15 cellular contexts compared by ENCODE assay signal in the genomic region with DNA sequence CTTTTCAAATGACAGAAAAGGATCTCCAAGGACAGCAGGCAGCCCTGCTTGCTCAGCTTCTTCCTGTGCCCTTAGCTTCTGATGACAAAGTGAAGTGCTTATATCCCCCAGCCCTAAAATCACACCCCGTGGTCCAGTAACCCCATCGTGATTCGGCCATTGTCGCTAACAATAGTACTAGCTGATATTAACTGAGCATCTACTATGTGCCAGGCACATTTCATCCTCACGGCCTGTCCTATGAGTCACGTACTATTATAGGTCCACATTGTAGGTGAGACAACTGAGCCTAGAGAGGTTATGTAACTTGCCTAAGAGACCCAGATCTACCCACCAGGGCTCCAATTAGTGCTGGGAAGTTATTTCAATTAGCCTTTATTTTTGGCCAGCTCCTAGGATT. TPM values are rescaled to one million over a fixed set of nuclear protein-coding genes. Genes with fewer than 3 reads are reported as not detected.
DNase-seq lines count a peak whose midpoint lies in the region; ATAC-seq, FAIRE-seq and TF ChIP-seq lines count a peak whose summit lies in the region.
"Had no signal": no experiment of that assay in that cellular context is flagged by ENCODE, and none has a peak within 500 bp of the region (broad histone marks: within the 10 kb centered on the region; RNA-seq: fewer than 3 reads in every experiment).

No MANE protein-coding gene starts in this region.

- H3K4me1 Mint-ChIP-seq in activated T-helper 1 cell treated with anti-CD3 and anti-CD28 coated beads, Interleukin-12 subunit alpha, Interleukin-12 subunit beta, Interleukin-2, Interleukin-4 antibody, amounts not matched to agents 30 ng/mL and 10 ng/mL and 1 ng/mL, durations not matched to agents 14 hours and 24 hours and 36 hours (ENCODE audit: low read depth), result peaks cover 17% of the 10 kb centered on the region
- H3K4me1 Mint-ChIP-seq in memory B cell, result no peaks in the 10 kb centered on the region

- H3K9me3 ChIP-seq in HepG2 (ENCODE audit: low read length), result no peaks in the 10 kb centered on the region
- H3K9me3 ChIP-seq in right lobe of liver, result no peaks in the 10 kb centered on the region
- H3K9me3 ChIP-seq in esophagus muscularis mucosa, result no peaks in the 10 kb centered on the region
- H3K9me3 ChIP-seq: BE2C, HAP-1 had no signal

- peak overlapping the region; percentile 75; the same call in 1 of the 2 replicates for H3K4me2 ChIP-seq in HepG2 (ENCODE audit: low read depth, low read length)

- POLR2A ChIA-PET in HepG2 (lab: Yijun Ruan, JAX), result no interaction called here

- H3K4me3 ChIP-seq in HepG2 (replicated peaks in 1 of 3; ENCODE audit: insufficient read depth in 1 of 3, low read depth in 2 of 3, low read length in 3 of 3) (peak overlapping the region in 2 of 3 experiments; percentile 60 to 80; a peak in 1 of 6 replicates), right lobe of liver (no peak overlapping the region), esophagus muscularis mucosa (no peak overlapping the region)

- H3K27me3 ChIP-seq in HepG2 (ENCODE audit: control insufficient read depth in 1 of 2, insufficient read depth in 2 of 2, low read length in 2 of 2), result peaks cover 2 to 59% of the 10 kb centered on the region in 2 experiments; a peak in 3 of 5 replicates
- H3K27me3 ChIP-seq in right lobe of liver, result peaks cover 0 to 7% of the 10 kb centered on the region in 2 donors
- H3K27me3 ChIP-seq in esophagus muscularis mucosa, result peaks cover 0 to 32% (median 4%) of the 10 kb centered on the region in 4 donors

- H3K36me3 Mint-ChIP-seq in activated T-helper 1 cell treated with anti-CD3 and anti-CD28 coated beads, Interleukin-12 subunit alpha, Interleukin-12 subunit beta, Interleukin-2, Interleukin-4 antibody, amounts not matched to agents 30 ng/mL and 10 ng/mL and 1 ng/mL, durations not matched to agents 14 hours and 24 hours and 36 hours (ENCODE audit: low read depth), result no peaks in the 10 kb centered on the region
- no peaks in the 10 kb centered on the region for H3K36me3 Mint-ChIP-seq in memory B cell

- TF ChIP-seq RAD21 in HepG2 (CRISPR knock-in tag; IDR thresholded peaks at IDR 0.05), result no peak

- CTCF ChIA-PET in HepG2 (lab: Yijun Ruan, JAX; ENCODE audit: low intra/inter-chr PET ratio, low total read pairs), result interaction anchor here (1.9 to 2.2 kb wide), 2 partner anchors 144 to 342 kb away, joined by 13 to 21 read pairs; no protein-coding TSS in a partner anchor

- no peak overlapping the region for H3K9ac ChIP-seq in HepG2 (ENCODE audit: insufficient read depth, low read depth, low read length)

- no peaks in the 10 kb centered on the region for H3K79me2 ChIP-seq in HepG2 (ENCODE audit: insufficient read depth, low read length)

- no TSS peak for BruUV-seq in HepG2 (replicated peaks; lab: Mats Ljungman, UMichigan)

- DNase-seq in HepG2 (ENCODE audit: low spot score) (no peak), right lobe of liver (no peak), memory B cell (ENCODE audit: low spot score in 2 of 2) (no peak), C1 segment of cervical spinal cord (lab: John Stamatoyannopoulos, UW) (no peak), esophagus muscularis mucosa (ENCODE audit: extremely low spot score) (no peak), globus pallidus (ENCODE audit: low spot score) (no peak)
- no peak for DNase-seq in activated T-helper 1 cell treated with anti-CD3 and anti-CD28 coated beads, Interleukin-12 subunit alpha, Interleukin-12 subunit beta, Interleukin-2, Interleukin-4 antibody, amounts not matched to agents 30 ng/mL and 10 ng/mL and 1 ng/mL, durations not matched to agents 14 hours and 24 hours and 36 hours (ENCODE audit: low spot score)
- DNase-seq: activated gamma-delta T cell treated with Interleukin-2 at 50 U/mL for 16 hours; BE2C; stimulated activated CD4-positive, alpha-beta T cell treated with anti-CD3 and anti-CD28 coated beads, Interleukin-4, amount 100 ng/mL, for 1 hour had no signal

- H3K36me3 ChIP-seq in HepG2 (replicated peaks in 1 of 2; ENCODE audit: control insufficient read depth in 1 of 2, insufficient read depth in 2 of 2, low read length in 2 of 2) (no peaks in the 10 kb centered on the region), right lobe of liver (no peaks in the 10 kb centered on the region), esophagus muscularis mucosa (no peaks in the 10 kb centered on the region)
- H3K36me3 ChIP-seq: BE2C, HAP-1 had no signal

- TF ChIP-seq EP300 in HepG2 (IDR thresholded peaks at IDR 0.05; ENCODE audit: low read depth in 2 of 2, low read length in 2 of 2) (no peak), HepG2 (CRISPR knock-in tag; IDR thresholded peaks at IDR 0.05; ENCODE audit: borderline replicate concordance) (no peak), esophagus muscularis mucosa (IDR thresholded peaks at IDR 0.05) (no peak)

- intact Hi-C loops in HepG2 (cut with micrococcal nuclease; ENCODE audit: unreplicated experiment), result loop anchor here (5.0 kb wide), 1 partner anchor 51 kb away; no protein-coding TSS in a partner anchor
- intact Hi-C loops in right lobe of liver (cut with DNase I), result loop anchor here in 1 of 2 donors (10.0 kb wide), 1 partner anchor 148 kb away; no protein-coding TSS in a partner anchor
- intact Hi-C loops in activated T-helper 1 cell treated with anti-CD3 and anti-CD28 coated beads, Interleukin-12 subunit alpha, Interleukin-12 subunit beta, Interleukin-2, Interleukin-4 antibody, amounts not matched to agents 30 ng/mL and 10 ng/mL and 1 ng/mL, durations not matched to agents 14 hours and 24 hours and 36 hours (cut with micrococcal nuclease), result loop anchor here (5.0 kb wide), 2 partner anchors 96 to 196 kb away; a partner anchor contains a TSS
- intact Hi-C loops in esophagus muscularis mucosa (cut with DNase I), result loop anchor here (5.0 kb wide), 1 partner anchor 341 kb away; no protein-coding TSS in a partner anchor

- H3K9me3 Mint-ChIP-seq in activated T-helper 1 cell treated with anti-CD3 and anti-CD28 coated beads, Interleukin-12 subunit alpha, Interleukin-12 subunit beta, Interleukin-2, Interleukin-4 antibody, amounts not matched to agents 30 ng/mL and 10 ng/mL and 1 ng/mL, durations not matched to agents 14 hours and 24 hours and 36 hours, result no peaks in the 10 kb centered on the region
- H3K9me3 Mint-ChIP-seq in memory B cell, result no peaks in the 10 kb centered on the region

- H3K4me1 ChIP-seq in HepG2 (ENCODE audit: insufficient read depth, low read length) (peaks cover 18% of the 10 kb centered on the region; the same call in 1 of the 2 replicates), right lobe of liver (peaks cover 0 to 7% (median 0%) of the 10 kb centered on the region in 4 donors), esophagus muscularis mucosa (peaks cover 15 to 25% (median 20%) of the 10 kb centered on the region in 4 donors)
- H3K4me1 ChIP-seq: BE2C, HAP-1 had no signal

- H3K27me3 Mint-ChIP-seq in activated T-helper 1 cell treated with anti-CD3 and anti-CD28 coated beads, Interleukin-12 subunit alpha, Interleukin-12 subunit beta, Interleukin-2, Interleukin-4 antibody, amounts not matched to agents 30 ng/mL and 10 ng/mL and 1 ng/mL, durations not matched to agents 14 hours and 24 hours and 36 hours (ENCODE audit: insufficient read depth), result peaks cover 53% of the 10 kb centered on the region
- peaks cover 28% of the 10 kb centered on the region for H3K27me3 Mint-ChIP-seq in memory B cell

- H3K27ac ChIP-seq in HepG2 (ENCODE audit: extremely low read length, insufficient read depth, low read length) (no peak overlapping the region), right lobe of liver (no peak overlapping the region), esophagus muscularis mucosa (replicated peaks in 1 of 4) (peak overlapping the region in 2 of 4 donors; percentile 44 to 63)
- H3K27ac ChIP-seq: SK-N-MC had no signal

- in situ Hi-C loops in HepG2 (cut with HindIII; ENCODE audit: extremely low pct_ligation_motif_present, low pct_unique_long_range_greater_than_20kb), result loop anchor here (5.0 to 25.0 kb wide), 3 partner anchors 146 to 341 kb away; no protein-coding TSS in a partner anchor

- ATAC-seq in HepG2 (no peak), right lobe of liver (no peak), memory B cell (ENCODE audit: low read depth) (no peak), GM18873 (IDR thresholded peaks at IDR 0.05; ENCODE audit: low FRiP score, unreplicated experiment) (no peak)

- WGBS in HepG2 (ENCODE audit: low lambda C conversion rate), result 50% methylated on average over 5 of the region's 6 CpGs
- WGBS in right lobe of liver (ENCODE audit: insufficient coverage, low coverage, low lambda C conversion rate, missing lambda C conversion rate), result 82% methylated on average over 3 of the region's 6 CpGs
- WGBS in esophagus muscularis mucosa, result 88% methylated on average over 6 of the region's 6 CpGs

- TF ChIP-seq POLR2A in HepG2 (IDR thresholded peaks at IDR 0.05; ENCODE audit: insufficient read depth in 1 of 2, low read depth in 2 of 2, low read length in 2 of 2) (no peak), right lobe of liver (IDR thresholded peaks at IDR 0.05) (no peak), esophagus muscularis mucosa (IDR thresholded peaks at IDR 0.05; ENCODE audit: low read depth) (no peak)

- TF ChIP-seq CTCF in HepG2 (CRISPR knock-in tag; IDR thresholded peaks at IDR 0.05), result no peak
- TF ChIP-seq CTCF in right lobe of liver (IDR thresholded peaks at IDR 0.05), result no peak
- TF ChIP-seq CTCF in esophagus muscularis mucosa (IDR thresholded peaks at IDR 0.05), result no peak

- H3K27ac Mint-ChIP-seq in activated T-helper 1 cell treated with anti-CD3 and anti-CD28 coated beads, Interleukin-12 subunit alpha, Interleukin-12 subunit beta, Interleukin-2, Interleukin-4 antibody, amounts not matched to agents 30 ng/mL and 10 ng/mL and 1 ng/mL, durations not matched to agents 14 hours and 24 hours and 36 hours, result peak overlapping the region; percentile 66
- H3K27ac Mint-ChIP-seq in memory B cell, result no peak overlapping the region

- no peak overlapping the region for H2AFZ ChIP-seq in HepG2 (ENCODE audit: low read length)

- peak overlapping the region; percentile 85 for H3K4me3 Mint-ChIP-seq in activated T-helper 1 cell treated with anti-CD3 and anti-CD28 coated beads, Interleukin-12 subunit alpha, Interleukin-12 subunit beta, Interleukin-2, Interleukin-4 antibody, amounts not matched to agents 30 ng/mL and 10 ng/mL and 1 ng/mL, durations not matched to agents 14 hours and 24 hours and 36 hours
- peak overlapping the region; percentile 77 for H3K4me3 Mint-ChIP-seq in memory B cell

- H4K20me1 ChIP-seq in HepG2 (ENCODE audit: insufficient read depth, low read length), result no peaks in the 10 kb centered on the region

- no peak for FAIRE-seq in HepG2 (lab: Jason Lieb, UNC)

RNA-seq across cellular contexts. Expression of a gene that starts 6.1 kb away (rescaled TPM):
- total RNA-seq in HepG2 (2016; rRNA removed; fragmentation: Illumina TruSeq; extraction: Trizol), result 0.04 TPM in 1 of 2 replicates, not detected in the other
- total RNA-seq in HepG2 (2016; cell fraction: cytosol; rRNA removed; fragmentation: Illumina TruSeq; extraction: Trizol; ENCODE audit: low read depth), result not detected in 2 replicates
- 0.19 TPM in 1 of 2 replicates, not detected in the other for total RNA-seq in HepG2 (2016; cell fraction: insoluble cytoplasmic fraction; rRNA removed; fragmentation: Illumina TruSeq; extraction: Trizol)
- 0.03 TPM in 1 of 2 replicates, not detected in the other for total RNA-seq in HepG2 (2016; cell fraction: membrane; rRNA removed; fragmentation: Illumina TruSeq; extraction: Trizol)
- not detected in 2 replicates for total RNA-seq in HepG2 (2016; cell fraction: nucleus; rRNA removed; fragmentation: Illumina TruSeq; extraction: Trizol)
- 0.29 and 0.38 TPM in 2 replicates for polyA plus RNA-seq in HepG2 (2011; rRNA removed)
- polyA plus RNA-seq in HepG2 (2011; cell fraction: cytosol; rRNA removed), result 0.13 and 0.19 TPM in 2 replicates
- polyA plus RNA-seq in HepG2 (2011; cell fraction: nucleus; rRNA removed), result 0.64 and 0.72 TPM in 2 replicates
- polyA plus RNA-seq in HepG2 (2012), result 0.07 TPM in 2 replicates
- polyA plus RNA-seq in HepG2 (2016; cell fraction: cytosol; fragmentation: Illumina TruSeq; extraction: Trizol; ENCODE audit: low read depth), result not detected in 2 replicates
- 0.20 TPM in 1 of 2 replicates, not detected in the other for polyA plus RNA-seq in HepG2 (2016; cell fraction: insoluble cytoplasmic fraction; fragmentation: Illumina TruSeq; extraction: Trizol; ENCODE audit: low read depth)
- 0.16 TPM in 1 of 2 replicates, not detected in the other for polyA plus RNA-seq in HepG2 (2016; cell fraction: membrane; fragmentation: Illumina TruSeq; extraction: Trizol; ENCODE audit: low read depth)
- polyA plus RNA-seq in HepG2 (2016; cell fraction: nucleus; fragmentation: Illumina TruSeq; extraction: Trizol; ENCODE audit: insufficient read depth, low read depth), result 0.17 and 0.42 TPM in 2 replicates
- polyA minus RNA-seq in HepG2 (2011; rRNA and poly(A)+ RNA removed; ENCODE audit: low replicate concordance), result 0.18 TPM in 1 of 2 replicates, not detected in the other
- polyA minus RNA-seq in HepG2 (2011; cell fraction: cytosol; rRNA and poly(A)+ RNA removed), result not detected in 2 replicates
- polyA minus RNA-seq in HepG2 (2011; cell fraction: nucleus; rRNA and poly(A)+ RNA removed), result 0.39 and 0.75 TPM in 2 replicates
- total RNA-seq in right lobe of liver, result under 1 TPM; 0.11 to 0.30 (median 0.23) TPM
- 0.08 TPM in 1 of 2 replicates, not detected in the other for total RNA-seq in activated T-helper 1 cell treated with anti-CD3 and anti-CD28 coated beads, Interleukin-12 subunit alpha, Interleukin-12 subunit beta, Interleukin-2, Interleukin-4 antibody, amounts not matched to agents 30 ng/mL and 10 ng/mL and 1 ng/mL, durations not matched to agents 14 hours and 24 hours and 36 hours
- 1 to 10 TPM; 3.7 to 8.4 (median 4.4) TPM for total RNA-seq in esophagus muscularis mucosa

RNA-seq across cellular contexts. Expression of a gene that starts 29.9 kb away (rescaled TPM):
- total RNA-seq in HepG2 (2016; rRNA removed; fragmentation: Illumina TruSeq; extraction: Trizol), result 0.02 TPM in 1 of 2 replicates, not detected in the other
- total RNA-seq in HepG2 (2016; cell fraction: cytosol; rRNA removed; fragmentation: Illumina TruSeq; extraction: Trizol; ENCODE audit: low read depth), result not detected in 2 replicates
- 0.02 TPM in 1 of 2 replicates, not detected in the other for total RNA-seq in HepG2 (2016; cell fraction: insoluble cytoplasmic fraction; rRNA removed; fragmentation: Illumina TruSeq; extraction: Trizol)
- total RNA-seq in HepG2 (2016; cell fraction: membrane; rRNA removed; fragmentation: Illumina TruSeq; extraction: Trizol), result not detected in 2 replicates
- not detected in 2 replicates for total RNA-seq in HepG2 (2016; cell fraction: nucleus; rRNA removed; fragmentation: Illumina TruSeq; extraction: Trizol)
- polyA plus RNA-seq in HepG2 (2011; rRNA removed), result 0.01 TPM in 2 replicates
- 0.01 and 0.03 TPM in 2 replicates for polyA plus RNA-seq in HepG2 (2011; cell fraction: cytosol; rRNA removed)
- 0.02 and 0.03 TPM in 2 replicates for polyA plus RNA-seq in HepG2 (2011; cell fraction: nucleus; rRNA removed)
- 0.03 TPM in 1 of 2 replicates, not detected in the other for polyA plus RNA-seq in HepG2 (2012)
- not detected in 2 replicates for polyA plus RNA-seq in HepG2 (2016; cell fraction: cytosol; fragmentation: Illumina TruSeq; extraction: Trizol; ENCODE audit: low read depth)
- 0.03 TPM in 1 of 2 replicates, not detected in the other for polyA plus RNA-seq in HepG2 (2016; cell fraction: insoluble cytoplasmic fraction; fragmentation: Illumina TruSeq; extraction: Trizol; ENCODE audit: low read depth)
- not detected in 2 replicates for polyA plus RNA-seq in HepG2 (2016; cell fraction: membrane; fragmentation: Illumina TruSeq; extraction: Trizol; ENCODE audit: low read depth)
- not detected in 2 replicates for polyA plus RNA-seq in HepG2 (2016; cell fraction: nucleus; fragmentation: Illumina TruSeq; extraction: Trizol; ENCODE audit: insufficient read depth, low read depth)
- not detected in 2 replicates for polyA minus RNA-seq in HepG2 (2011; rRNA and poly(A)+ RNA removed; ENCODE audit: low replicate concordance)
- polyA minus RNA-seq in HepG2 (2011; cell fraction: cytosol; rRNA and poly(A)+ RNA removed), result not detected in 2 replicates
- polyA minus RNA-seq in HepG2 (2011; cell fraction: nucleus; rRNA and poly(A)+ RNA removed), result not detected in 2 replicates
- not detected for total RNA-seq in right lobe of liver
- total RNA-seq in activated T-helper 1 cell treated with anti-CD3 and anti-CD28 coated beads, Interleukin-12 subunit alpha, Interleukin-12 subunit beta, Interleukin-2, Interleukin-4 antibody, amounts not matched to agents 30 ng/mL and 10 ng/mL and 1 ng/mL, durations not matched to agents 14 hours and 24 hours and 36 hours, result not detected in 2 replicates
- 1 to 10 TPM in 1 of 4 donors, under 1 TPM in 3; 0.42 to 1.2 (median 0.67) TPM for total RNA-seq in esophagus muscularis mucosa
- total RNA-seq: mononuclear cell had no signal

RNA-seq across cellular contexts. Expression of a gene that starts 59.8 kb away (rescaled TPM):
- total RNA-seq in HepG2 (2016; rRNA removed; fragmentation: Illumina TruSeq; extraction: Trizol), result not detected in 2 replicates
- not detected in 2 replicates for total RNA-seq in HepG2 (2016; cell fraction: cytosol; rRNA removed; fragmentation: Illumina TruSeq; extraction: Trizol; ENCODE audit: low read depth)
- total RNA-seq in HepG2 (2016; cell fraction: insoluble cytoplasmic fraction; rRNA removed; fragmentation: Illumina TruSeq; extraction: Trizol), result not detected in 2 replicates
- not detected in 2 replicates for total RNA-seq in HepG2 (2016; cell fraction: membrane; rRNA removed; fragmentation: Illumina TruSeq; extraction: Trizol)
- not detected in 2 replicates for total RNA-seq in HepG2 (2016; cell fraction: nucleus; rRNA removed; fragmentation: Illumina TruSeq; extraction: Trizol)
- 0.04 TPM in 1 of 2 replicates, not detected in the other for polyA plus RNA-seq in HepG2 (2011; rRNA removed)
- 0.01 TPM in 1 of 2 replicates, not detected in the other for polyA plus RNA-seq in HepG2 (2011; cell fraction: cytosol; rRNA removed)
- polyA plus RNA-seq in HepG2 (2011; cell fraction: nucleus; rRNA removed), result 0.05 TPM in 2 replicates
- not detected in 2 replicates for polyA plus RNA-seq in HepG2 (2012)
- not detected in 2 replicates for polyA plus RNA-seq in HepG2 (2016; cell fraction: cytosol; fragmentation: Illumina TruSeq; extraction: Trizol; ENCODE audit: low read depth)
- polyA plus RNA-seq in HepG2 (2016; cell fraction: insoluble cytoplasmic fraction; fragmentation: Illumina TruSeq; extraction: Trizol; ENCODE audit: low read depth), result not detected in 2 replicates
- not detected in 2 replicates for polyA plus RNA-seq in HepG2 (2016; cell fraction: membrane; fragmentation: Illumina TruSeq; extraction: Trizol; ENCODE audit: low read depth)
- not detected in 2 replicates for polyA plus RNA-seq in HepG2 (2016; cell fraction: nucleus; fragmentation: Illumina TruSeq; extraction: Trizol; ENCODE audit: insufficient read depth, low read depth)
- 0.04 TPM in 1 of 2 replicates, not detected in the other for polyA minus RNA-seq in HepG2 (2011; rRNA and poly(A)+ RNA removed; ENCODE audit: low replicate concordance)
- not detected in 2 replicates for polyA minus RNA-seq in HepG2 (2011; cell fraction: cytosol; rRNA and poly(A)+ RNA removed)
- polyA minus RNA-seq in HepG2 (2011; cell fraction: nucleus; rRNA and poly(A)+ RNA removed), result not detected in 2 replicates
- total RNA-seq in right lobe of liver, result not detected
- 0.10 and 0.16 TPM in 2 replicates for total RNA-seq in activated T-helper 1 cell treated with anti-CD3 and anti-CD28 coated beads, Interleukin-12 subunit alpha, Interleukin-12 subunit beta, Interleukin-2, Interleukin-4 antibody, amounts not matched to agents 30 ng/mL and 10 ng/mL and 1 ng/mL, durations not matched to agents 14 hours and 24 hours and 36 hours
- total RNA-seq in esophagus muscularis mucosa, result not detected
- total RNA-seq: renal cortical epithelial cell had no signal

Comparison
In these comparisons a context has a peak if more than half of its experiments do, and no peak if none do; other contexts are left out.
1. H3K4me3 ChIP-seq: peak in HepG2 (2 of 3); none in right lobe of liver (0 of 3) and esophagus muscularis mucosa (0 of 4).